In genomic region chr17:82103588-82104451, GRCh38 we compare ENCODE assay signal across 1 cellular context.
A peak's percentile ranks its signal among the peaks of the same experiment; 100 is the strongest.
TF ChIP-seq lines count a peak whose summit lies in the region.

No MANE protein-coding gene starts in this region.

TF ChIP-seq in HepG2, 621 proteins besides CTCF, POLR2A, EP300 and RAD21 (continued from another document and continues in another):
- TF ChIP-seq TFE3 (CRISPR knock-in tag; IDR thresholded peaks at IDR 0.05) = peak; percentile 57
- no peak for TF ChIP-seq ZNF354B (CRISPR knock-in tag; IDR thresholded peaks at IDR 0.05)
- peak; percentile 92 for TF ChIP-seq HIVEP1 (CRISPR knock-in tag; IDR thresholded peaks at IDR 0.05)
- peak; percentile 80 for TF ChIP-seq MED13 (CRISPR knock-in tag; IDR thresholded peaks at IDR 0.05)
- no peak for TF ChIP-seq ZNF557 (CRISPR knock-in tag; IDR thresholded peaks at IDR 0.05)
- TF ChIP-seq ZNF850 (CRISPR knock-in tag; conservative IDR thresholded peaks at IDR 0.05) = no peak
- peak; percentile 89 for TF ChIP-seq ZMAT3 (CRISPR knock-in tag; conservative IDR thresholded peaks at IDR 0.05)
- peak; percentile 93 for TF ChIP-seq ZNF605 (CRISPR knock-in tag; IDR thresholded peaks at IDR 0.05)
- TF ChIP-seq HMGA1 (CRISPR knock-in tag; conservative IDR thresholded peaks at IDR 0.05) = no peak
- TF ChIP-seq ZNF552 (CRISPR knock-in tag; IDR thresholded peaks at IDR 0.05; ENCODE audit: borderline replicate concordance) = no peak
- TF ChIP-seq MBNL3 (CRISPR knock-in tag; conservative IDR thresholded peaks at IDR 0.05) = no peak
- 0 out of 2 replicates have a peak, but pooled peaks have one; percentile 51 for TF ChIP-seq RNF2 (conservative IDR thresholded peaks at IDR 0.05; ENCODE audit: low read depth)
- TF ChIP-seq THAP7 (CRISPR knock-in tag; IDR thresholded peaks at IDR 0.05) = peak; percentile 83
- no peak for TF ChIP-seq TP53 (CRISPR knock-in tag; conservative IDR thresholded peaks at IDR 0.05)
- TF ChIP-seq ZNF83 (CRISPR knock-in tag; IDR thresholded peaks at IDR 0.05; ENCODE audit: borderline replicate concordance) = 0 out of 2 replicates have a peak, but pooled peaks have one; percentile 2
- no peak; the same call in 1 of the 2 replicates for TF ChIP-seq ZSCAN20 (CRISPR knock-in tag; IDR thresholded peaks at IDR 0.05; ENCODE audit: borderline replicate concordance)
- peak; percentile 56 for TF ChIP-seq TAF1 (CRISPR knock-in tag; IDR thresholded peaks at IDR 0.05)
- peak; percentile 93; the same call in 1 of the 2 replicates for TF ChIP-seq ZBTB26 (CRISPR knock-in tag; IDR thresholded peaks at IDR 0.05; ENCODE audit: borderline replicate concordance)
- peak; percentile 95 for TF ChIP-seq MYC (CRISPR knock-in tag; IDR thresholded peaks at IDR 0.05; ENCODE audit: borderline replicate concordance)
- peak; percentile 73; the same call in 1 of the 2 replicates for TF ChIP-seq ZNF547 (CRISPR knock-in tag; IDR thresholded peaks at IDR 0.05)
- TF ChIP-seq ZNF20 (CRISPR knock-in tag; IDR thresholded peaks at IDR 0.05) = no peak; the same call in 1 of the 2 replicates
- TF ChIP-seq ZNF567 (CRISPR knock-in tag; IDR thresholded peaks at IDR 0.05; ENCODE audit: borderline replicate concordance) = no peak
- TF ChIP-seq ZNF619 (CRISPR knock-in tag; IDR thresholded peaks at IDR 0.05) = peak; percentile 89
- no peak for TF ChIP-seq ARID3A (IDR thresholded peaks at IDR 0.05; ENCODE audit: low read depth, low read length)
- peak; percentile 47 for TF ChIP-seq PHF5A (CRISPR knock-in tag; IDR thresholded peaks at IDR 0.05; ENCODE audit: low read depth, unreplicated experiment)
- peak; percentile 76 for TF ChIP-seq RERE (CRISPR knock-in tag; IDR thresholded peaks at IDR 0.05; ENCODE audit: low read depth)
- peak; percentile 93 for TF ChIP-seq MTA1 (CRISPR knock-in tag; IDR thresholded peaks at IDR 0.05; ENCODE audit: borderline replicate concordance)
- TF ChIP-seq ZNF574 (CRISPR knock-in tag; IDR thresholded peaks at IDR 0.05) = peak; percentile 83
- TF ChIP-seq NFKBIZ (CRISPR knock-in tag; IDR thresholded peaks at IDR 0.05) = no peak
- no peak for TF ChIP-seq ZNF17 (CRISPR knock-in tag; IDR thresholded peaks at IDR 0.05)
- 0 out of 2 replicates have a peak, but pooled peaks have one; percentile 30 for TF ChIP-seq ARNTL (CRISPR knock-in tag; IDR thresholded peaks at IDR 0.05)
- TF ChIP-seq POGK (CRISPR knock-in tag; conservative IDR thresholded peaks at IDR 0.05) = 0 out of 2 replicates have a peak, but pooled peaks have one; percentile 54
- 0 out of 2 replicates have a peak, but pooled peaks have one; percentile 50 for TF ChIP-seq ZMYM2 (CRISPR knock-in tag; IDR thresholded peaks at IDR 0.05)
- TF ChIP-seq ZNF558 (CRISPR knock-in tag; IDR thresholded peaks at IDR 0.05; ENCODE audit: borderline replicate concordance) = peak; percentile 79; the same call in 1 of the 2 replicates
- TF ChIP-seq ZFP82 (CRISPR knock-in tag; IDR thresholded peaks at IDR 0.05; ENCODE audit: borderline replicate concordance) = no peak
- TF ChIP-seq ZNF7 (CRISPR knock-in tag; IDR thresholded peaks at IDR 0.05) = no peak
- peak; percentile 34; the same call in 1 of the 2 replicates for TF ChIP-seq ZNF879 (CRISPR knock-in tag; IDR thresholded peaks at IDR 0.05)
- no peak for TF ChIP-seq ZNF577 (CRISPR knock-in tag; IDR thresholded peaks at IDR 0.05; ENCODE audit: borderline replicate concordance, low read depth)
- no peak for TF ChIP-seq RAD51 (IDR thresholded peaks at IDR 0.05; ENCODE audit: borderline replicate concordance)
- peak; percentile 80 for TF ChIP-seq HDAC2 (CRISPR knock-in tag; IDR thresholded peaks at IDR 0.05)
- no peak for TF ChIP-seq IKZF1 (IDR thresholded peaks at IDR 0.05)
- no peak for TF ChIP-seq ZNF207 (IDR thresholded peaks at IDR 0.05; ENCODE audit: borderline replicate concordance)
- peak; percentile 81 for TF ChIP-seq SRY (CRISPR knock-in tag; IDR thresholded peaks at IDR 0.05)
- peak; percentile 68; the same call in 1 of the 2 replicates for TF ChIP-seq YEATS2 (CRISPR knock-in tag; IDR thresholded peaks at IDR 0.05; ENCODE audit: borderline replicate concordance)
- peak; percentile 79 for TF ChIP-seq ZHX1 (CRISPR knock-in tag; IDR thresholded peaks at IDR 0.05; ENCODE audit: low read depth)
- TF ChIP-seq STAT5B (CRISPR knock-in tag; IDR thresholded peaks at IDR 0.05) = no peak
- TF ChIP-seq SNAPC2 (CRISPR knock-in tag; IDR thresholded peaks at IDR 0.05) = peak; percentile 85
- TF ChIP-seq BATF2 (CRISPR knock-in tag; IDR thresholded peaks at IDR 0.05) = no peak
- no peak for TF ChIP-seq STAG1 (CRISPR knock-in tag; IDR thresholded peaks at IDR 0.05)
- TF ChIP-seq REL (CRISPR knock-in tag; conservative IDR thresholded peaks at IDR 0.05) = no peak
